ENCODE assay signal across 25 cellular contexts in genomic region chr11:16505481-16505880, GRCh38.
"Had no signal": no experiment of that assay in that cellular context is flagged by ENCODE, and none has a peak within 500 bp of the region (broad histone marks: within the 10 kb centered on the region; RNA-seq: fewer than 3 reads in every experiment).

No MANE protein-coding gene starts in this region.

- H3K4me3 Mint-ChIP-seq: IgD-negative memory B cell, T-cell had no signal

- H3K9ac ChIP-seq: KMS-11, SK-N-SH had no signal

- FAIRE-seq: HTR-8/SVneo, K562, RCC 7860 had no signal

- ATAC-seq: K562, T-cell had no signal

- H3K36me3 Mint-ChIP-seq: T-cell had no signal

- H3K9me3 ChIP-seq: SK-N-SH had no signal

- DNase-seq: Kasumi-1, MM.1S, NCI-H1092 treated with DMSO at 0.1 percent for 48 hours, NCI-H1436, NCI-H187, NCI-H2029, NCI-H2081 treated with DMSO at 0.1 percent for 48 hours, NCI-H2171, NCI-H226, NCI-H446, NCI-H510A, NCI-H524 treated with DMSO at 0.1 percent for 48 hours, NCI-H69, NCI-H774, SHP77, SK-N-SH, SW 1271, T-cell had no signal

- H3K9me2 ChIP-seq: SK-N-SH had no signal

- H3K4me1 Mint-ChIP-seq: IgD-negative memory B cell, T-cell had no signal

- H3K4me2 ChIP-seq: KMS-11, SK-N-SH had no signal

- H3K27me3 Mint-ChIP-seq: IgD-negative memory B cell, T-cell had no signal

- H3K4me3 ChIP-seq: K562 had no signal

- H3K27ac Mint-ChIP-seq: IgD-negative memory B cell, T-cell had no signal

- H3K27ac ChIP-seq: HL-60, KMS-11, RWPE1 had no signal
